ENCODE assay signal across 3 cellular contexts in genomic region chr19:13355356-13355755, GRCh38.
"Had no signal": no experiment of that assay in that cellular context is flagged by ENCODE, and none has a peak within 500 bp of the region (broad histone marks: within the 10 kb centered on the region; RNA-seq: fewer than 3 reads in every experiment).

No MANE protein-coding gene starts in this region.

- ATAC-seq: GM12878 had no signal

- H3K4me3 ChIP-seq: GM12878 had no signal

- DNase-seq: GDM1, GF-D8 had no signal
